9 cellular contexts compared by ENCODE assay signal in genomic region chr16:88924834-88925539, GRCh38. TPM values are rescaled to one million over a fixed set of nuclear protein-coding genes. Genes with fewer than 3 reads are reported as not detected.
DNase-seq lines count a peak whose midpoint lies in the region; ATAC-seq lines count a peak whose summit lies in the region.
"Had no signal": no experiment of that assay in that cellular context is flagged by ENCODE, and none has a peak within 500 bp of the region (broad histone marks: within the 10 kb centered on the region; RNA-seq: fewer than 3 reads in every experiment).

No MANE protein-coding gene starts in this region.

- H3K4me1 ChIP-seq in naive thymus-derived CD4-positive, alpha-beta T cell (ENCODE audit: control insufficient read depth in 2 of 2, insufficient read depth in 2 of 2, low read length in 2 of 2), result peaks cover 0 to 8% of the 10 kb centered on the region in 2 donors

- no peaks in the 10 kb centered on the region for H3K9me3 ChIP-seq in naive thymus-derived CD4-positive, alpha-beta T cell (ENCODE audit: control insufficient read depth in 2 of 3, low read length in 3 of 3)

- H3K27me3 ChIP-seq in H7 (ENCODE audit: control insufficient read depth, insufficient read depth, low read length), result no peaks in the 10 kb centered on the region
- H3K27me3 ChIP-seq in naive thymus-derived CD4-positive, alpha-beta T cell (ENCODE audit: control insufficient read depth in 2 of 2, insufficient read depth in 2 of 2, low read length in 2 of 2), result no peaks in the 10 kb centered on the region

- intact Hi-C loops in naive thymus-derived CD4-positive, alpha-beta T cell (cut with micrococcal nuclease), result no loop called here

- POLR2A ChIA-PET in naive thymus-derived CD4-positive, alpha-beta T cell (lab: Charles Lee), result no interaction called here

- H3K4me1 Mint-ChIP-seq in naive thymus-derived CD4-positive, alpha-beta T cell, result peaks cover 0 to 14% (median 6%) of the 10 kb centered on the region in 7 donors

- H3K36me3 ChIP-seq in H7 (replicated peaks; ENCODE audit: control insufficient read depth, insufficient read depth, low read length), result no peaks in the 10 kb centered on the region
- no peaks in the 10 kb centered on the region for H3K36me3 ChIP-seq in naive thymus-derived CD4-positive, alpha-beta T cell (ENCODE audit: control insufficient read depth in 2 of 3, insufficient read depth in 3 of 3, low read length in 3 of 3)

- CTCF ChIA-PET in naive thymus-derived CD4-positive, alpha-beta T cell (lab: Charles Lee), result no interaction called here

- peaks cover 0 to 4% (median 0%) of the 10 kb centered on the region in 5 donors for H3K27me3 Mint-ChIP-seq in naive thymus-derived CD4-positive, alpha-beta T cell

- no peak overlapping the region for H3K4me3 ChIP-seq in H7 (ENCODE audit: insufficient read depth, low read depth, low read length)
- H3K4me3 ChIP-seq in naive thymus-derived CD4-positive, alpha-beta T cell (ENCODE audit: low read length), result no peak overlapping the region

- peak; percentile 39 for ATAC-seq in naive thymus-derived CD4-positive, alpha-beta T cell
- no peak for ATAC-seq in HG03342 (IDR thresholded peaks at IDR 0.05; ENCODE audit: unreplicated experiment)
- no peak for ATAC-seq in GM19452 (IDR thresholded peaks at IDR 0.05; ENCODE audit: unreplicated experiment)

- no peak overlapping the region for H3K4me3 Mint-ChIP-seq in naive thymus-derived CD4-positive, alpha-beta T cell

- no peaks in the 10 kb centered on the region for H3K36me3 Mint-ChIP-seq in naive thymus-derived CD4-positive, alpha-beta T cell

- no peak overlapping the region for H3K27ac Mint-ChIP-seq in naive thymus-derived CD4-positive, alpha-beta T cell

- H3K27ac ChIP-seq in naive thymus-derived CD4-positive, alpha-beta T cell (ENCODE audit: low read depth, low read length), result no peak overlapping the region

- DNase-seq in DMS 273 treated with DMSO at 0.1 percent for 48 hours (lab: John Stamatoyannopoulos, UW) (peak; percentile 95), H7 (peak; percentile 94), NCI-H82 treated with DMSO at 0.1 percent for 48 hours (lab: John Stamatoyannopoulos, UW; ENCODE audit: unreplicated experiment) (peak; percentile 8), cerebellar cortex (ENCODE audit: low spot score) (peak; percentile 78), T-helper 1 cell (no peak)
- no peak for DNase-seq in naive thymus-derived CD4-positive, alpha-beta T cell

- H3K9me3 Mint-ChIP-seq in naive thymus-derived CD4-positive, alpha-beta T cell, result peaks cover 0 to 2% (median 0%) of the 10 kb centered on the region in 11 donors

RNA-seq across cellular contexts. Expression of gene CBFA2T3, which starts 52.0 kb away (rescaled TPM):
- 0.35 TPM in 1 of 2 replicates, not detected in the other for total RNA-seq in H7 (2014; rRNA removed; shearing (Covaris generic))
- 10 to 100 TPM in 1 of 5 experiments, 1 to 10 TPM in 1, under 1 TPM in 2, not detected in 1; 0.14 to 25.2 (median 3.2) TPM for total RNA-seq in naive thymus-derived CD4-positive, alpha-beta T cell
- polyA plus RNA-seq in naive thymus-derived CD4-positive, alpha-beta T cell, result under 1 TPM; 0.17 to 0.26 TPM

RNA-seq across cellular contexts. Expression of gene PABPN1L, which starts 58.5 kb away (rescaled TPM):
- total RNA-seq in H7 (2014; rRNA removed; shearing (Covaris generic)), result not detected in 2 replicates
- not detected for total RNA-seq in naive thymus-derived CD4-positive, alpha-beta T cell
- polyA plus RNA-seq in naive thymus-derived CD4-positive, alpha-beta T cell, result not detected
- total RNA-seq: T-helper 1 cell treated with Interleukin-12 subunit alpha and Interleukin-12 subunit beta and Interleukin-4 antibody, amounts not matched to agents 30 ng/mL and 1 ng/mL, for 36 hours had no signal

Comparison
In these comparisons a context has a peak if more than half of its experiments do, and no peak if none do; other contexts are left out.
1. DNase-seq: peak in DMS 273 treated with DMSO at 0.1 percent for 48 hours (single experiment), H7 (single experiment), NCI-H82 treated with DMSO at 0.1 percent for 48 hours (single experiment) and cerebellar cortex (single experiment); none in naive thymus-derived CD4-positive, alpha-beta T cell (0 of 9) and T-helper 1 cell (0 of 5).